ENCODE assay signal across 1 cellular context in the genomic region with DNA sequence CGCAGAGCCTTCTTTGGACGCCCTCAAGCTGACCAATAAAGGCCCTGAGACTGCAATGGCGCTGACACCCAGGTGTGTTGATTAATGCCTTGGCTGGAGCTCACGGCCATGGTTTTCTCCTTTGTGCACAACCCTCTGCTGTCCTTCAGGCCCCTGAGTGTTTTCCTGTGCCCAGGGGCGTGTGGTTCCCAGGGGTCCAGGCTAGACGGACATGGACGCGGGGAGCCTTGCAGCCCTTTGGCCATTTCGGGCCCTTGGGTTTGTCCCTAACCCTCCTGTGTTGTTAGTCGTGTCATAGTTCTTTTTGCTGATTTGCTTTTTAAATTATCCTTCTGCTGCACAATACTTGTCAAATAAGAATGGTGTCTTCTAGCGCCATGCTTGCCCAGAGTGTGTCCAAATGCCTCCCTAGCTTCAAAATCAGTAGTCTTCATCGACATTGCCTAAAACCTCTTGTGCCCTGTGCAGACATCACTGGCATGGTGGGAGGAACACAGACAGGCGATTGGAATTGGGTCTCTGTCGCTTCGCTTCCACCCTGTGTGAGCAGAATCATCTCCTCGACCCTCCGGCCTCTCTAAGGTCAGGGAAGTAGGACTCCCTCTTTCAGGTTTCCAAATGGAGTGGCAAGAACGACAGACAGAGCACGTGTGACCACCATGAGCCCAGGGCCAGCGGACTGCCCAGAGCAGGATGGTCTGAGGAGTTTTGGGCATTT.
TF ChIP-seq lines count a peak whose summit lies in the region.

No MANE protein-coding gene starts in this region.

TF ChIP-seq in H1, 55 proteins besides CTCF, POLR2A, EP300 and RAD21:
- TF ChIP-seq JUND (IDR thresholded peaks at IDR 0.05; ENCODE audit: low read length) (no peak), GABPA (IDR thresholded peaks at IDR 0.05; ENCODE audit: borderline replicate concordance, insufficient read depth, low read length) (no peak), SRF (IDR thresholded peaks at IDR 0.05; ENCODE audit: low read depth, low read length) (no peak), EZH2 (IDR thresholded peaks at IDR 0.05; ENCODE audit: low read depth, low read length, severe bottlenecking) (no peak), CREB1 (IDR thresholded peaks at IDR 0.05) (no peak)
- TF ChIP-seq, protein P1, sequence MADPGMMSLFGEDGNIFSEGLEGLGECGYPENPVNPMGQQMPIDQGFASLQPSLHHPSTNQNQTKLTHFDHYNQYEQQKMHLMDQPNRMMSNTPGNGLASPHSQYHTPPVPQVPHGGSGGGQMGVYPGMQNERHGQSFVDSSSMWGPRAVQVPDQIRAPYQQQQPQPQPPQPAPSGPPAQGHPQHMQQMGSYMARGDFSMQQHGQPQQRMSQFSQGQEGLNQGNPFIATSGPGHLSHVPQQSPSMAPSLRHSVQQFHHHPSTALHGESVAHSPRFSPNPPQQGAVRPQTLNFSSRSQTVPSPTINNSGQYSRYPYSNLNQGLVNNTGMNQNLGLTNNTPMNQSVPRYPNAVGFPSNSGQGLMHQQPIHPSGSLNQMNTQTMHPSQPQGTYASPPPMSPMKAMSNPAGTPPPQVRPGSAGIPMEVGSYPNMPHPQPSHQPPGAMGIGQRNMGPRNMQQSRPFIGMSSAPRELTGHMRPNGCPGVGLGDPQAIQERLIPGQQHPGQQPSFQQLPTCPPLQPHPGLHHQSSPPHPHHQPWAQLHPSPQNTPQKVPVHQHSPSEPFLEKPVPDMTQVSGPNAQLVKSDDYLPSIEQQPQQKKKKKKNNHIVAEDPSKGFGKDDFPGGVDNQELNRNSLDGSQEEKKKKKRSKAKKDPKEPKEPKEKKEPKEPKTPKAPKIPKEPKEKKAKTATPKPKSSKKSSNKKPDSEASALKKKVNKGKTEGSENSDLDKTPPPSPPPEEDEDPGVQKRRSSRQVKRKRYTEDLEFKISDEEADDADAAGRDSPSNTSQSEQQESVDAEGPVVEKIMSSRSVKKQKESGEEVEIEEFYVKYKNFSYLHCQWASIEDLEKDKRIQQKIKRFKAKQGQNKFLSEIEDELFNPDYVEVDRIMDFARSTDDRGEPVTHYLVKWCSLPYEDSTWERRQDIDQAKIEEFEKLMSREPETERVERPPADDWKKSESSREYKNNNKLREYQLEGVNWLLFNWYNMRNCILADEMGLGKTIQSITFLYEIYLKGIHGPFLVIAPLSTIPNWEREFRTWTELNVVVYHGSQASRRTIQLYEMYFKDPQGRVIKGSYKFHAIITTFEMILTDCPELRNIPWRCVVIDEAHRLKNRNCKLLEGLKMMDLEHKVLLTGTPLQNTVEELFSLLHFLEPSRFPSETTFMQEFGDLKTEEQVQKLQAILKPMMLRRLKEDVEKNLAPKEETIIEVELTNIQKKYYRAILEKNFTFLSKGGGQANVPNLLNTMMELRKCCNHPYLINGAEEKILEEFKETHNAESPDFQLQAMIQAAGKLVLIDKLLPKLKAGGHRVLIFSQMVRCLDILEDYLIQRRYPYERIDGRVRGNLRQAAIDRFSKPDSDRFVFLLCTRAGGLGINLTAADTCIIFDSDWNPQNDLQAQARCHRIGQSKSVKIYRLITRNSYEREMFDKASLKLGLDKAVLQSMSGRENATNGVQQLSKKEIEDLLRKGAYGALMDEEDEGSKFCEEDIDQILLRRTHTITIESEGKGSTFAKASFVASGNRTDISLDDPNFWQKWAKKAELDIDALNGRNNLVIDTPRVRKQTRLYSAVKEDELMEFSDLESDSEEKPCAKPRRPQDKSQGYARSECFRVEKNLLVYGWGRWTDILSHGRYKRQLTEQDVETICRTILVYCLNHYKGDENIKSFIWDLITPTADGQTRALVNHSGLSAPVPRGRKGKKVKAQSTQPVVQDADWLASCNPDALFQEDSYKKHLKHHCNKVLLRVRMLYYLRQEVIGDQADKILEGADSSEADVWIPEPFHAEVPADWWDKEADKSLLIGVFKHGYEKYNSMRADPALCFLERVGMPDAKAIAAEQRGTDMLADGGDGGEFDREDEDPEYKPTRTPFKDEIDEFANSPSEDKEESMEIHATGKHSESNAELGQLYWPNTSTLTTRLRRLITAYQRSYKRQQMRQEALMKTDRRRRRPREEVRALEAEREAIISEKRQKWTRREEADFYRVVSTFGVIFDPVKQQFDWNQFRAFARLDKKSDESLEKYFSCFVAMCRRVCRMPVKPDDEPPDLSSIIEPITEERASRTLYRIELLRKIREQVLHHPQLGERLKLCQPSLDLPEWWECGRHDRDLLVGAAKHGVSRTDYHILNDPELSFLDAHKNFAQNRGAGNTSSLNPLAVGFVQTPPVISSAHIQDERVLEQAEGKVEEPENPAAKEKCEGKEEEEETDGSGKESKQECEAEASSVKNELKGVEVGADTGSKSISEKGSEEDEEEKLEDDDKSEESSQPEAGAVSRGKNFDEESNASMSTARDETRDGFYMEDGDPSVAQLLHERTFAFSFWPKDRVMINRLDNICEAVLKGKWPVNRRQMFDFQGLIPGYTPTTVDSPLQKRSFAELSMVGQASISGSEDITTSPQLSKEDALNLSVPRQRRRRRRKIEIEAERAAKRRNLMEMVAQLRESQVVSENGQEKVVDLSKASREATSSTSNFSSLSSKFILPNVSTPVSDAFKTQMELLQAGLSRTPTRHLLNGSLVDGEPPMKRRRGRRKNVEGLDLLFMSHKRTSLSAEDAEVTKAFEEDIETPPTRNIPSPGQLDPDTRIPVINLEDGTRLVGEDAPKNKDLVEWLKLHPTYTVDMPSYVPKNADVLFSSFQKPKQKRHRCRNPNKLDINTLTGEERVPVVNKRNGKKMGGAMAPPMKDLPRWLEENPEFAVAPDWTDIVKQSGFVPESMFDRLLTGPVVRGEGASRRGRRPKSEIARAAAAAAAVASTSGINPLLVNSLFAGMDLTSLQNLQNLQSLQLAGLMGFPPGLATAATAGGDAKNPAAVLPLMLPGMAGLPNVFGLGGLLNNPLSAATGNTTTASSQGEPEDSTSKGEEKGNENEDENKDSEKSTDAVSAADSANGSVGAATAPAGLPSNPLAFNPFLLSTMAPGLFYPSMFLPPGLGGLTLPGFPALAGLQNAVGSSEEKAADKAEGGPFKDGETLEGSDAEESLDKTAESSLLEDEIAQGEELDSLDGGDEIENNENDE (IDR thresholded peaks at IDR 0.05; ENCODE audit: insufficient replicate concordance, low read length): no peak
- TF ChIP-seq, protein P2, sequence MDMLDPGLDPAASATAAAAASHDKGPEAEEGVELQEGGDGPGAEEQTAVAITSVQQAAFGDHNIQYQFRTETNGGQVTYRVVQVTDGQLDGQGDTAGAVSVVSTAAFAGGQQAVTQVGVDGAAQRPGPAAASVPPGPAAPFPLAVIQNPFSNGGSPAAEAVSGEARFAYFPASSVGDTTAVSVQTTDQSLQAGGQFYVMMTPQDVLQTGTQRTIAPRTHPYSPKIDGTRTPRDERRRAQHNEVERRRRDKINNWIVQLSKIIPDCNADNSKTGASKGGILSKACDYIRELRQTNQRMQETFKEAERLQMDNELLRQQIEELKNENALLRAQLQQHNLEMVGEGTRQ (IDR thresholded peaks at IDR 0.05; ENCODE audit: low read length): no peak
